Comparison of ENCODE assay signal across 8 cellular contexts in the genomic region with DNA sequence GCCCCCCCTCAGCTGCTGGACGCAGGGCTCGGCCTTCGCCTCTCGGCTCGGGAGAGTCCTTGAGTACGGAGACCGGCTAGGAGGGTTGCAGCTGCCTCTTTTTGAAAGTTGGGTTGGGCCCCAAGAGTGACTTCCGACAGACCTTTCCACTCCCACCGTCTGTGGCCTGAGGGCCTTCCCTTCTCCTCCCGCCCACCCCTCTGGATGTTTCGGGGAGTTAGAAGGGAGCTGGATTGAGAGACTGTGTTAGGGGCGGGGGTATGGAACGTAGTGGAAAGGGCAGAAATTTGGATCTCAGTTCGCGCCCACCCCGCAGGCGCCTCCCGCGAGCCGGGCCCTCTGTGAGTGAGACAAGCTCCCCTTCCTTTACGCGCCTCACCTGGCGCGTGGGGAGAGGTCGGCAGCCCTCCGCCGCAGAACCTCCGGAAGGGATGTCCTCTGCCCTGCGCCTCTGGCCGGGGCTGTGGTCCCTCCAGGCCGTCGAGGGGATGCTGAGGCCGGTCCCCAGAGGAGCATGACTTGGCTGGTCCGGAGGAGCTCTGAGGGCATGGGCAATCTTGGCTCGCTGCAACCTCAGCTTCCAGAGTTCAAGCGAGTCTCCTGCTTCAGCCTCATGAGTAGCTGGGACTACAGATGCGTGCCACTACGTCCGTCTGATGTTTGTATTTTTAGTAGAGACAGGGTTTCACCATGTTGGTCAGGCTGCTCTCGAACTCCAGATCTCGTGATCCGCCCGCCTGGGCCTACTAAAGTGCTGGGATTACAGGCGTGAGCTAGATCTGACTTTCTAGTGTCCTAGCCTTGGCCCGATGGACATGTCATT. TPM values are rescaled to one million over a fixed set of nuclear protein-coding genes. Genes with fewer than 3 reads are reported as not detected.
DNase-seq lines count a peak whose midpoint lies in the region; ATAC-seq and TF ChIP-seq lines count a peak whose summit lies in the region.

No MANE protein-coding gene starts in this region.

- TF ChIP-seq POLR2A in esophagus muscularis mucosa (IDR thresholded peaks at IDR 0.05; ENCODE audit: low read depth) (no peak), transverse colon (IDR thresholded peaks at IDR 0.05) (no peak)

- H3K27me3 ChIP-seq in esophagus muscularis mucosa (no peaks in the 10 kb centered on the region), transverse colon (no peaks in the 10 kb centered on the region)

- in situ Hi-C loops in transverse colon (cut with MboI; ENCODE audit: low pct_ligation_motif_present in 1 of 4, low pct_unique_long_range_greater_than_20kb in 1 of 4, low sequenced_read_pairs in 3 of 4) = no loop called here

- H3K36me3 ChIP-seq in esophagus muscularis mucosa = peaks cover 5 to 37% (median 25%) of the 10 kb centered on the region in 4 donors
- H3K36me3 ChIP-seq in transverse colon = peaks cover 0 to 14% (median 3%) of the 10 kb centered on the region in 4 donors

- no peak for TF ChIP-seq EP300 in esophagus muscularis mucosa (IDR thresholded peaks at IDR 0.05)
- no peak for TF ChIP-seq EP300 in transverse colon (IDR thresholded peaks at IDR 0.05; ENCODE audit: low read depth)

- intact Hi-C loops in esophagus muscularis mucosa (cut with DNase I) = loop anchor here (10.0 kb wide), 1 partner anchor 113 kb away; the partner anchor contains the start of gene SANBR
- intact Hi-C loops in transverse colon (cut with DNase I; ENCODE audit: low total_unique reads) = no loop called here

- peaks cover 21% of the 10 kb centered on the region for H3K27me3 Mint-ChIP-seq in nephron progenitor cell (ENCODE audit: low read depth, poor library complexity)

- H3K4me1 ChIP-seq in esophagus muscularis mucosa = peaks cover 44 to 56% (median 56%) of the 10 kb centered on the region in 4 donors
- peaks cover 24 to 46% (median 39%) of the 10 kb centered on the region in 4 donors for H3K4me1 ChIP-seq in transverse colon

- peak overlapping the region; percentile 87 for H3K4me3 Mint-ChIP-seq in nephron progenitor cell

- H3K4me1 Mint-ChIP-seq in nephron progenitor cell = peaks cover 59% of the 10 kb centered on the region

- H3K27ac Mint-ChIP-seq in nephron progenitor cell = peak overlapping the region; percentile 21

- H3K36me3 Mint-ChIP-seq in nephron progenitor cell (ENCODE audit: low read depth) = peaks cover 33% of the 10 kb centered on the region

- peak; percentile 29 for ATAC-seq in GM21528 (IDR thresholded peaks at IDR 0.05; ENCODE audit: low FRiP score, unreplicated experiment)

- 31% methylated on average over 14 of the region's 45 CpGs for WGBS in esophagus muscularis mucosa
- WGBS in transverse colon (ENCODE audit: low coverage in 1 of 2), 2 donors = 20 to 80% methylated on average over 1 to 30 of the region's 45 CpGs

- no peaks in the 10 kb centered on the region for H3K9me3 Mint-ChIP-seq in nephron progenitor cell

- H3K9me3 ChIP-seq in esophagus muscularis mucosa = no peaks in the 10 kb centered on the region
- no peaks in the 10 kb centered on the region for H3K9me3 ChIP-seq in transverse colon

- no peak for TF ChIP-seq CTCF in esophagus muscularis mucosa (IDR thresholded peaks at IDR 0.05)
- TF ChIP-seq CTCF in nephron progenitor cell (IDR thresholded peaks at IDR 0.05) = no peak
- TF ChIP-seq CTCF in transverse colon (IDR thresholded peaks at IDR 0.05) = no peak

- H3K27ac ChIP-seq in esophagus muscularis mucosa (replicated peaks in 1 of 4) = peak overlapping the region; percentile 98 to 99 (median 99)
- peak overlapping the region; percentile 96 to 99 (median 97) for H3K27ac ChIP-seq in transverse colon

- DNase-seq in DMS79 treated with DMSO at 0.1 percent for 48 hours (lab: John Stamatoyannopoulos, UW) = peak; percentile 18
- DNase-seq in M059J (ENCODE audit: low read depth) = peak; percentile 18
- DNase-seq in activated CD8-positive, alpha-beta memory T cell treated with anti-CD3 and anti-CD28 coated beads, Interleukin-2, amount 50 U/mL, for 4 hours = peak; percentile 43
- DNase-seq in esophagus muscularis mucosa (ENCODE audit: extremely low spot score) = no peak
- DNase-seq in nephron progenitor cell = peak; percentile 29
- peak; percentile 35 for DNase-seq in transverse colon
- DNase-seq in pons (ENCODE audit: low spot score) = no peak

- H3K4me3 ChIP-seq in esophagus muscularis mucosa (peak overlapping the region; percentile 85 to 96 (median 92)), transverse colon (peak overlapping the region; percentile 66 to 87 (median 78))

RNA-seq across cellular contexts. Expression of gene C2orf74, which starts 15.9 kb away (rescaled TPM):
- 13.0 and 23.0 TPM in 2 replicates for total RNA-seq in M059J (2014; rRNA removed; shearing (Covaris generic))
- total RNA-seq in esophagus muscularis mucosa = 10 to 100 TPM; 18.7 to 43.2 (median 33.2) TPM
- 1 to 10 TPM in 3 of 4 donors, not detected in 1; 4.2 to 7.1 (median 6.7) TPM for total RNA-seq in transverse colon

Comparison
In these comparisons a context has a peak if more than half of its experiments do, and no peak if none do; other contexts are left out.
1. DNase-seq: peak in DMS79 treated with DMSO at 0.1 percent for 48 hours (single experiment), M059J (single experiment), activated CD8-positive, alpha-beta memory T cell treated with anti-CD3 and anti-CD28 coated beads, Interleukin-2, amount 50 U/mL, for 4 hours (single experiment), nephron progenitor cell (single experiment) and transverse colon (single experiment); none in esophagus muscularis mucosa (single experiment) and pons (single experiment).